In the genomic region with DNA sequence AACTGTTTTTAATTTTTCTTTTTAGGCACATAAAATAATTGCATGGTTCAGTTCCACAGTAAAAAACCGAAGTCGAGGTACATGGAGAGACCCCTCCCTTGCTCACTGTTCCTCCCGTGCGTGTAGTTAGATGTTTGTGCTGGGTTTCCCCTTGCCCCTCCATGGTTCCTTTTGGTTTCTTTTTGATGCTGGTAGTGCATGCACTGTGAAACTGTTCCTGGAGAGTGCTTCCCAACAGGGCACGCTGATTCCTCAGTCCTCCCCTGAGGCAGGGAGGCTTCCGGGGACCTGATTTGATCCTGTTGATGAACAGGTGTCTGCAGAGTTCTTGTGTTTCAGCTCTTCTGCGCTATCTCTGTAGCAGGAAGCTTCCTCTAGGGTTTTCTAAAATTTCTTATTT, we compare ENCODE assay signal across 24 cellular contexts.
A peak's percentile ranks its signal among the peaks of the same experiment; 100 is the strongest.
DNase-seq lines count a peak whose midpoint lies in the region; ATAC-seq and TF ChIP-seq lines count a peak whose summit lies in the region.
"Had no signal": no experiment of that assay in that cellular context is flagged by ENCODE, and none has a peak within 500 bp of the region (broad histone marks: within the 10 kb centered on the region; RNA-seq: fewer than 3 reads in every experiment).

No MANE protein-coding gene starts in this region.

- POLR2A ChIA-PET in RWPE1 (lab: Yijun Ruan, JAX; ENCODE audit: low non-redundant PET), result no interaction called here

- ATAC-seq in GM18502 (IDR thresholded peaks at IDR 0.05; ENCODE audit: poor library complexity, unreplicated experiment) (peak; percentile 73), GM19351 (IDR thresholded peaks at IDR 0.05; ENCODE audit: unreplicated experiment) (peak; percentile 59), HG02798 (IDR thresholded peaks at IDR 0.05; ENCODE audit: poor library complexity, unreplicated experiment) (peak; percentile 55), left lobe of liver (no peak), upper lobe of right lung (no peak)
- ATAC-seq: activated T-cell treated with anti-CD3 and anti-CD28 coated beads, Interleukin-2, amount 50 U/mL, for 4 hours; left colon; stimulated activated naive CD8-positive, alpha-beta T cell treated with anti-CD3 and anti-CD28 coated beads, Interleukin-15, amount 100 ng/mL, for 72 hours had no signal

- H3K4me3 ChIP-seq in upper lobe of right lung, result no peak overlapping the region

- H3K4me1 ChIP-seq in upper lobe of right lung, result no peaks in the 10 kb centered on the region

- H3K9me3 ChIP-seq in upper lobe of right lung, result no peaks in the 10 kb centered on the region

- TF ChIP-seq CTCF in upper lobe of right lung (IDR thresholded peaks at IDR 0.05) (no peak), RWPE1 (conservative IDR thresholded peaks at IDR 0.05; ENCODE audit: low read depth) (no peak)

- DNase-seq in left lobe of liver (ENCODE audit: low spot score) (peak; percentile 30), SW480 (ENCODE audit: low spot score) (no peak), upper lobe of right lung (no peak), RWPE1 (ENCODE audit: low spot score) (no peak)
- no peak for DNase-seq in activated effector memory CD4-positive, alpha-beta T cell treated with Interleukin-2 at 50 U/mL for 16 hours
- DNase-seq: activated CD4-positive, alpha-beta T cell treated with anti-CD3 and anti-CD28 coated beads, Interleukin-2, amount 50 U/mL, for 48 hours; activated naive CD4-positive, alpha-beta T cell treated with anti-CD3 and anti-CD28 coated beads, Interleukin-2, amount 50 U/mL, for 16 hours; activated T-cell treated with anti-CD3 and anti-CD28 coated beads, Interleukin-2, amount 50 U/mL, for 4 hours; aorta; cerebellar nuclear complex; effector CD4-positive, alpha-beta T cell; HCEC 1CT; left colon; midbrain; NCI-H1417; NCI-H526; nephron progenitor cell; posterior cingulate gyrus; SHP77; stimulated activated naive CD8-positive, alpha-beta T cell treated with anti-CD3 and anti-CD28 coated beads, Interleukin-15, amount 100 ng/mL, for 72 hours had no signal

- CTCF ChIA-PET in RWPE1 (lab: Yijun Ruan, JAX), result no interaction called here

- no peaks in the 10 kb centered on the region for H3K36me3 ChIP-seq in upper lobe of right lung

- intact Hi-C loops in upper lobe of right lung (cut with DNase I), result no loop called here

- no peak overlapping the region for H3K27ac ChIP-seq in upper lobe of right lung
- no peak overlapping the region for H3K27ac ChIP-seq in RWPE1
- H3K27ac ChIP-seq: VCaP had no signal

- H3K27me3 ChIP-seq in upper lobe of right lung, result no peaks in the 10 kb centered on the region

Comparison
In these comparisons a context has a peak if more than half of its experiments do, and no peak if none do; other contexts are left out.
1. ATAC-seq: peak in GM18502 (single experiment), GM19351 (single experiment) and HG02798 (single experiment); none in left lobe of liver (single experiment) and upper lobe of right lung (single experiment).